Comparison of ENCODE assay signal across 8 cellular contexts in the genomic region with DNA sequence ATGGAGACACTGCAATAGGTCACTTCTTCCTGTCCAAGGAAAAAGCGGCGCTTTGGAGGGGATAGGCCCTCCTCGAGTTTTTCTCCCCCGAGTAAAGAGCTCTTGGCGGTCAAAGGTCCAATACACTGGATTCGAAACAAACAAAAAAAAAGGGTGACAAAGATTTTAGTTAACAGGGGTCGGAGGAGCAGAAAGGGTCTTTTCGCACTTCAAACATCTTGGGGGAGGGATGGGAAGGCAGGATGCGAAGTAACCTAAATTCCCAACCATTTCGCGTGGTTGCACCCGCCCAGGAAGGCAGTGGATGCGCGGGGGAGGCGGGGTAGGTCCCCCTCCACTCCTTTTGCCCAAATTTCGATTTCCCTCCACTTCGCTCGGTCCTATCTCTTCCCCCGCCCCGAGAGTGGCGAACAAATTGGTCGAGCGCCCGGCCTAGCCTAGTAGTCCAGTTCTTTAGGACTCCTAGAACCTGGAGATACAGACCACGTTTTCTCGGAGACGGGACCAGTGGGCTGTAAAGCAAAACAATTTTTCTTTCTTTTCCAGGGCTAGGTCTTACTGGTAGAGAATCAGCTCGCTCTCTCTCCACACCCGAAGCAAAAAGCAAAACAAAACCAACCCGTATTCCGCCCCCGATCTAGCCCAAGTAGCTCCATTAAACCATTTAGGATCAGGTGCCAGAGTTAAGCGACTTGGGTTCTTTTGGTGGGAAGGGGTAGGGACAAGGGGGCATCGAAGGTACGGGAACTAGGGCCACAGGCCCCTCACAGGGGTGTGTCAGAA. TPM values are rescaled to one million over a fixed set of nuclear protein-coding genes. Genes with fewer than 3 reads are reported as not detected.
DNase-seq lines count a peak whose midpoint lies in the region; ATAC-seq, FAIRE-seq and TF ChIP-seq lines count a peak whose summit lies in the region.

No MANE protein-coding gene starts in this region.

- H3K27ac ChIP-seq in IMR-90 (ENCODE audit: insufficient read depth, low read length): peak overlapping the region; percentile 82
- H3K27ac ChIP-seq in WERI-Rb-1: peak overlapping the region; percentile 76
- H3K27ac ChIP-seq in endodermal cell (ENCODE audit: low read depth, low read length): peak overlapping the region; percentile 76
- peak overlapping the region; percentile 98 for H3K27ac ChIP-seq in suprapubic skin

- H3K4ac ChIP-seq in IMR-90 (ENCODE audit: low read depth, low read length): peak overlapping the region; percentile 95

- ATAC-seq in IMR-90 (ENCODE audit: low read depth) (no peak), HG03520 (IDR thresholded peaks at IDR 0.05; ENCODE audit: unreplicated experiment) (no peak)

- H3K23ac ChIP-seq in IMR-90 (ENCODE audit: low read depth, low read length): peak overlapping the region; percentile 90

- H2AK5ac ChIP-seq in IMR-90 (ENCODE audit: low read depth, low read length): peak overlapping the region; percentile 37; the same call in 1 of the 2 replicates

- H3K27me3 Mint-ChIP-seq in endodermal cell (ENCODE audit: insufficient read depth) (peaks cover 2% of the 10 kb centered on the region), mesothelial cell of epicardium (ENCODE audit: low read depth) (no peaks in the 10 kb centered on the region)

- H3K4me1 Mint-ChIP-seq in endodermal cell: peaks cover 10% of the 10 kb centered on the region
- peaks cover 13% of the 10 kb centered on the region for H3K4me1 Mint-ChIP-seq in mesothelial cell of epicardium

- peak overlapping the region; percentile 23 to 26 for H4K8ac ChIP-seq in IMR-90 (ENCODE audit: low read depth in 2 of 2, low read length in 2 of 2)

- H2BK15ac ChIP-seq in IMR-90 (ENCODE audit: low read depth, low read length): no peak overlapping the region; the same call in 2 of the 3 replicates

- peak overlapping the region; percentile 43 for H3K14ac ChIP-seq in IMR-90 (replicated peaks; ENCODE audit: low read depth, low read length)

- H3K9me1 ChIP-seq in IMR-90 (ENCODE audit: insufficient read depth, low read length): no peaks in the 10 kb centered on the region

- peak overlapping the region; percentile 4; the same call in 1 of the 2 replicates for H2BK120ac ChIP-seq in IMR-90 (ENCODE audit: low read depth, low read length)

- H3K18ac ChIP-seq in IMR-90 (ENCODE audit: low read depth, low read length): peak overlapping the region; percentile 50

- TF ChIP-seq POLR2A in IMR-90 (IDR thresholded peaks at IDR 0.05; ENCODE audit: low read depth, low read length) (no peak), suprapubic skin (IDR thresholded peaks at IDR 0.05) (no peak), GM12891 (IDR thresholded peaks at IDR 0.05; ENCODE audit: low read depth, low read length) (no peak)

- H3K27ac Mint-ChIP-seq in endodermal cell (peak overlapping the region; percentile 100), mesothelial cell of epicardium (peak overlapping the region; percentile 99)

- TF ChIP-seq RAD21 in IMR-90 (IDR thresholded peaks at IDR 0.05; ENCODE audit: low read length): no peak

- peak overlapping the region; percentile 71 for H4K91ac ChIP-seq in IMR-90 (ENCODE audit: insufficient read depth, low read depth, low read length)

- H3K9ac ChIP-seq in IMR-90 (ENCODE audit: low read depth, low read length) (peak overlapping the region; percentile 78), endodermal cell (ENCODE audit: extremely low read depth, low read length, poor library complexity, severe bottlenecking) (peak overlapping the region; percentile 80)

- no peak for TF ChIP-seq EP300 in suprapubic skin (IDR thresholded peaks at IDR 0.05)

- intact Hi-C loops in IMR-90 (cut with micrococcal nuclease): loop anchor here (1.0 to 10.0 kb wide), 5 partner anchors 59 to 253 kb away; no protein-coding TSS in a partner anchor

- H3K79me1 ChIP-seq in IMR-90 (ENCODE audit: low read depth in 1 of 2, low read length in 2 of 2): no peaks in the 10 kb centered on the region; a peak in 1 of 4 replicates

- no peaks in the 10 kb centered on the region for H3K27me3 ChIP-seq in IMR-90 (ENCODE audit: control insufficient read depth, insufficient read depth, low read length)
- peaks cover 10% of the 10 kb centered on the region for H3K27me3 ChIP-seq in WERI-Rb-1 (ENCODE audit: insufficient read depth, low read depth, severe bottlenecking)
- H3K27me3 ChIP-seq in endodermal cell (ENCODE audit: control insufficient read depth, insufficient read depth, low read length, poor library complexity, severe bottlenecking): no peaks in the 10 kb centered on the region
- H3K27me3 ChIP-seq in suprapubic skin: no peaks in the 10 kb centered on the region

- peak overlapping the region; percentile 95 for H3K4me2 ChIP-seq in IMR-90 (ENCODE audit: low read depth, low read length)

- no peaks in the 10 kb centered on the region for H3K36me3 ChIP-seq in IMR-90 (ENCODE audit: control insufficient read depth, insufficient read depth, low read length)
- no peaks in the 10 kb centered on the region for H3K36me3 ChIP-seq in WERI-Rb-1
- H3K36me3 ChIP-seq in endodermal cell (ENCODE audit: control insufficient read depth, insufficient read depth, low read length): no peaks in the 10 kb centered on the region
- no peaks in the 10 kb centered on the region for H3K36me3 ChIP-seq in suprapubic skin

- H2AK9ac ChIP-seq in IMR-90 (replicated peaks; ENCODE audit: low read depth, low read length, poor library complexity): peak overlapping the region; percentile 79

- peak; percentile 65 for DNase-seq in ELF-1 (ENCODE audit: low read depth, low spot score)
- DNase-seq in IMR-90: no peak
- peak; percentile 18 for DNase-seq in WERI-Rb-1
- DNase-seq in endodermal cell: no peak
- DNase-seq in mesothelial cell of epicardium (ENCODE audit: low spot score in 2 of 2, unreplicated experiment in 2 of 2): peak in 1 of 2 experiments; percentile 38
- peak in 1 of 2 donors; percentile 78 for DNase-seq in suprapubic skin (ENCODE audit: low spot score in 2 of 2)
- DNase-seq in GM12891 (ENCODE audit: insufficient read length, low spot score): no peak

- H3K36me3 Mint-ChIP-seq in endodermal cell (ENCODE audit: low read depth) (no peaks in the 10 kb centered on the region), mesothelial cell of epicardium (no peaks in the 10 kb centered on the region)

- POLR2A ChIA-PET in IMR-90 (lab: Charles Lee; ENCODE audit: unreplicated experiment): interaction anchor here (0.5 to 0.6 kb wide), 2 partner anchors 430 to 764 kb away, joined by 3 to 7 read pairs; no protein-coding TSS in a partner anchor

- peak overlapping the region; percentile 46 for H2BK5ac ChIP-seq in IMR-90 (ENCODE audit: low read depth, low read length, poor library complexity, severe bottlenecking)

- H3K4me3 ChIP-seq in IMR-90 (ENCODE audit: insufficient read depth, low read depth, low read length) (peak overlapping the region; percentile 57), WERI-Rb-1 (ENCODE audit: low read depth, low read length) (peak overlapping the region; percentile 58), endodermal cell (ENCODE audit: low read length) (peak overlapping the region; percentile 88), suprapubic skin (peak overlapping the region; percentile 80)

- CTCF ChIA-PET in IMR-90 (lab: Yijun Ruan, JAX): interaction anchor here (0.8 kb wide), 1 partner anchor 127 kb away, joined by 3 read pairs; no protein-coding TSS in a partner anchor

- peak overlapping the region; percentile 86 for H2AFZ ChIP-seq in IMR-90 (replicated peaks; ENCODE audit: low read length, poor library complexity)

- H3K4me3 Mint-ChIP-seq in endodermal cell: peak overlapping the region; percentile 98
- peak overlapping the region; percentile 92 for H3K4me3 Mint-ChIP-seq in mesothelial cell of epicardium

- H3K56ac ChIP-seq in IMR-90 (ENCODE audit: extremely low read depth, insufficient read depth, low read length): peak overlapping the region; percentile 66

- in situ Hi-C loops in IMR-90 (cut with MboI; ENCODE audit: low sequenced_read_pairs): no loop called here

- dilution Hi-C loops in IMR-90 (cut with HindIII; ENCODE audit: low sequenced_read_pairs, unreplicated experiment): no loop called here

- H4K20me1 ChIP-seq in IMR-90 (ENCODE audit: insufficient read depth, low read length): peaks cover 3% of the 10 kb centered on the region; the same call in 1 of the 2 replicates

- H3K9me3 Mint-ChIP-seq in endodermal cell (peaks cover 11% of the 10 kb centered on the region), mesothelial cell of epicardium (peaks cover 3% of the 10 kb centered on the region)

- TF ChIP-seq CTCF in IMR-90 (conservative IDR thresholded peaks at IDR 0.05; ENCODE audit: low read depth, low read length) (no peak), WERI-Rb-1 (IDR thresholded peaks at IDR 0.05; ENCODE audit: low read depth, low read length) (no peak), endodermal cell (conservative IDR thresholded peaks at IDR 0.05) (no peak), mesothelial cell of epicardium (IDR thresholded peaks at IDR 0.05; ENCODE audit: unreplicated experiment) (no peak), suprapubic skin (IDR thresholded peaks at IDR 0.05) (no peak)

- no peak for FAIRE-seq in GM12891 (lab: Jason Lieb, UNC)

- peak overlapping the region; percentile 67 for H4K5ac ChIP-seq in IMR-90 (ENCODE audit: low read depth, low read length)

- peak overlapping the region; percentile 41; the same call in 1 of the 2 replicates for H2BK20ac ChIP-seq in IMR-90 (ENCODE audit: low read depth, low read length)

- BruUV-seq in IMR-90 (replicated peaks; lab: Mats Ljungman, UMichigan): no TSS peak

- 34% methylated on average over 2 of the region's 35 CpGs; no CpG with 5 or more reads in 1 of the 2 experiments for WGBS in IMR-90 (ENCODE audit: extremely low coverage in 2 of 2, insufficient read length in 1 of 2), 2 experiments
- 2 to 11% methylated on average over 7 to 35 of the region's 35 CpGs for WGBS in endodermal cell (ENCODE audit: insufficient coverage in 1 of 2, insufficient read length in 1 of 2), 2 experiments
- WGBS in suprapubic skin: 41% methylated on average over 35 of the region's 35 CpGs

- no peaks in the 10 kb centered on the region for H3K4me1 ChIP-seq in IMR-90 (ENCODE audit: control insufficient read depth, insufficient read depth, low read length)
- H3K4me1 ChIP-seq in endodermal cell (ENCODE audit: control insufficient read depth, insufficient read depth, low read length): no peaks in the 10 kb centered on the region
- peaks cover 7% of the 10 kb centered on the region for H3K4me1 ChIP-seq in suprapubic skin

- H3K9me3 ChIP-seq in IMR-90 (ENCODE audit: control insufficient read depth, insufficient read depth, low read length) (no peaks in the 10 kb centered on the region), WERI-Rb-1 (ENCODE audit: severe bottlenecking) (no peaks in the 10 kb centered on the region), endodermal cell (ENCODE audit: control insufficient read depth, low read length) (no peaks in the 10 kb centered on the region), suprapubic skin (no peaks in the 10 kb centered on the region)

RNA-seq across cellular contexts. Expression of a gene that starts 2.0 kb away (rescaled TPM):
- total RNA-seq in IMR-90 (2012; rRNA removed) (71.2 and 94.4 TPM in 2 replicates), endodermal cell (100 to 1,000 TPM in 1 of 2 donors, 10 to 100 TPM in 1; 73.7 to 130 TPM), mesothelial cell of epicardium (57.7 to 67.0 TPM (median 62.8 TPM) in 3 replicates), suprapubic skin (10 to 100 TPM; 40.0 to 68.2 (median 59.0) TPM)
- polyA plus RNA-seq in IMR-90 (2012; rRNA removed): 14.4 and 19.6 TPM in 2 replicates
- polyA plus RNA-seq in IMR-90 (2012; cell fraction: cytosol; rRNA removed): 1.7 and 2.9 TPM in 2 replicates
- polyA plus RNA-seq in IMR-90 (2012; cell fraction: nucleus; rRNA removed; ENCODE audit: low replicate concordance): 0.79 and 18.3 TPM in 2 replicates
- 61.9 TPM for polyA plus RNA-seq in endodermal cell (2013, experiment 1 of 2)
- polyA plus RNA-seq in endodermal cell (2013, experiment 2 of 2): 59.9 TPM
- polyA plus RNA-seq in GM12891 (2012; ENCODE audit: low read depth, missing spikeins): 25.3 TPM

Comparison
In these comparisons a context has a peak if more than half of its experiments do, and no peak if none do; other contexts are left out.
1. DNase-seq: peak in ELF-1 (single experiment) and WERI-Rb-1 (single experiment); none in IMR-90 (single experiment), endodermal cell (single experiment) and GM12891 (single experiment).
2. Peak in every context shown above with its lines, with median percentiles within 50 percentile points of each other: H3K27ac ChIP-seq and H3K4me3 ChIP-seq.